In the genomic region with DNA sequence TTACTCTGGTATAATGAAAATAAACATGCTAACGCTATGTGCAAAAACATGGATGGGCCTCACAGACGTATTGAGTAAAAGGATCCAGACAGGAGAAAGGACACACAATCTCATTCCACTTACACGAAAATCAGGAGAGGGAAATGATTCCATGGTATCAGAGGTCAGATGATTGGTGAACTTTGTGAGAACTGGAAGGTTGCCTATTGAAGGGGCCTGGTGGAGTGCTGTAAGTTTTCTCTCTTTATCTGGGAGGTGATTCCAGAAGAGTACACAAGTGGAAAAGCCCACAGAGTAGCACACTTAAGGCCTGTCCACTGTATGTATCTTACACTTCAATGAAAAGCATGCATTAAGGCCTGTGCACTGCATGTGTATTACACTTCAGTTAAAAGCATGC, we compare ENCODE assay signal across 22 cellular contexts. TPM values are rescaled to one million over a fixed set of nuclear protein-coding genes. Genes with fewer than 3 reads are reported as not detected.
DNase-seq lines count a peak whose midpoint lies in the region; ATAC-seq and TF ChIP-seq lines count a peak whose summit lies in the region.
"Had no signal": no experiment of that assay in that cellular context is flagged by ENCODE, and none has a peak within 500 bp of the region (broad histone marks: within the 10 kb centered on the region; RNA-seq: fewer than 3 reads in every experiment).

No MANE protein-coding gene starts in this region.

- DNase-seq in EL, result peak; percentile 0
- DNase-seq in HEK293T (ENCODE audit: extremely low spot score), result peak; percentile 0
- DNase-seq in iPS-NIHi7 (ENCODE audit: extremely low spot score), result peak; percentile 0
- no peak for DNase-seq in testis
- DNase-seq in WTC11 (ENCODE audit: low spot score), result no peak
- DNase-seq in effector memory CD8-positive, alpha-beta T cell, result no peak
- DNase-seq: CD4-positive, alpha-beta T cell; KG1; MG63; NCI-H1105 treated with DMSO at 0.1 percent for 48 hours; NCI-H146; NCI-H1930; NCI-H2107; NCI-H524 treated with DMSO at 0.1 percent for 48 hours; NCI-H774 had no signal

- ATAC-seq in WTC11, result no peak
- ATAC-seq in effector memory CD8-positive, alpha-beta T cell (replicated peaks), result no peak
- ATAC-seq: GM12878, SK-N-SH treated with all-trans-retinoic acid at 6 μM for 48 hours had no signal

- CTCF ChIA-PET in HEK293T (lab: Yijun Ruan, JAX), result no interaction called here
- CTCF ChIA-PET in WTC11 (lab: Charles Lee), result no interaction called here

- no peaks in the 10 kb centered on the region for H3K4me1 Mint-ChIP-seq in WTC11
- H3K4me1 Mint-ChIP-seq in effector memory CD8-positive, alpha-beta T cell (ENCODE audit: low read depth in 2 of 2), result no peaks in the 10 kb centered on the region

- H3K27ac Mint-ChIP-seq in WTC11, result no peak overlapping the region
- H3K27ac Mint-ChIP-seq in effector memory CD8-positive, alpha-beta T cell, result no peak overlapping the region
- H3K27ac Mint-ChIP-seq: CD4-positive, alpha-beta T cell had no signal

- H3K36me3 ChIP-seq in skeletal muscle tissue (ENCODE audit: control insufficient read depth in 3 of 3, insufficient read depth in 3 of 3, low read length in 3 of 3) (peaks cover 0 to 8% (median 2%) of the 10 kb centered on the region in 3 donors), testis (ENCODE audit: low read depth, missing control alignments) (no peaks in the 10 kb centered on the region)
- H3K36me3 ChIP-seq: BLaER1 treated with 17β-estradiol and CSF1 and Interleukin-3, amounts not matched to agents 10 nM and 100 nM; MG63; SJCRH30 had no signal

- POLR2A ChIA-PET in HEK293T (lab: Yijun Ruan, JAX), result interaction anchor here (1.1 kb wide), 1 partner anchor 9 kb away, joined by 4 read pairs; a partner anchor contains a TSS
- POLR2A ChIA-PET in WTC11 (lab: Charles Lee), result no interaction called here

- H3K4me1 ChIP-seq in skeletal muscle tissue (ENCODE audit: control insufficient read depth in 3 of 3, insufficient read depth in 3 of 3, low read length in 3 of 3), result peaks cover 3 to 14% (median 13%) of the 10 kb centered on the region in 3 donors
- no peaks in the 10 kb centered on the region for H3K4me1 ChIP-seq in testis
- H3K4me1 ChIP-seq: BLaER1 treated with 17β-estradiol and CSF1 and Interleukin-3, amounts not matched to agents 10 nM and 100 nM; SJCRH30 had no signal

- TF ChIP-seq CTCF in testis (IDR thresholded peaks at IDR 0.05) (no peak), WTC11 (IDR thresholded peaks at IDR 0.05) (no peak)

- H3K4me3 ChIP-seq in skeletal muscle tissue (ENCODE audit: low read length in 3 of 3), result no peak overlapping the region
- H3K4me3 ChIP-seq in testis, result no peak overlapping the region
- H3K4me3 ChIP-seq: BLaER1 treated with 17β-estradiol and CSF1 and Interleukin-3, amounts not matched to agents 10 nM and 100 nM; GM12878; MG63; SJCRH30 had no signal

- H3K9me3 Mint-ChIP-seq in WTC11, result no peaks in the 10 kb centered on the region
- no peaks in the 10 kb centered on the region for H3K9me3 Mint-ChIP-seq in effector memory CD8-positive, alpha-beta T cell
- H3K9me3 Mint-ChIP-seq: CD4-positive, alpha-beta T cell had no signal

- H3K27ac ChIP-seq in skeletal muscle tissue (ENCODE audit: low read depth, low read length) (peak overlapping the region; percentile 64), testis (no peak overlapping the region)
- H3K27ac ChIP-seq: BLaER1 treated with 17β-estradiol and CSF1 and Interleukin-3, amounts not matched to agents 10 nM and 100 nM; SJCRH30 had no signal

- no peaks in the 10 kb centered on the region for H3K27me3 Mint-ChIP-seq in WTC11 (ENCODE audit: low read depth)
- H3K27me3 Mint-ChIP-seq in effector memory CD8-positive, alpha-beta T cell, result no peaks in the 10 kb centered on the region
- H3K27me3 Mint-ChIP-seq: CD4-positive, alpha-beta T cell had no signal

- H3K27me3 ChIP-seq in skeletal muscle tissue (ENCODE audit: control insufficient read depth in 3 of 3, insufficient read depth in 3 of 3, low read length in 3 of 3), result no peaks in the 10 kb centered on the region
- H3K27me3 ChIP-seq in testis, result no peaks in the 10 kb centered on the region
- H3K27me3 ChIP-seq: BLaER1 treated with 17β-estradiol and CSF1 and Interleukin-3, amounts not matched to agents 10 nM and 100 nM; MG63 had no signal

- H3K9me3 ChIP-seq in skeletal muscle tissue (ENCODE audit: control insufficient read depth in 3 of 3, low read length in 3 of 3) (no peaks in the 10 kb centered on the region), testis (no peaks in the 10 kb centered on the region)
- H3K9me3 ChIP-seq: BLaER1 treated with 17β-estradiol and CSF1 and Interleukin-3, amounts not matched to agents 10 nM and 100 nM; MG63; SJCRH30 had no signal

- intact Hi-C loops in testis (cut with DNase I; ENCODE audit: low total_unique reads), result no loop called here

- H3K36me3 Mint-ChIP-seq in WTC11, result no peaks in the 10 kb centered on the region
- no peaks in the 10 kb centered on the region for H3K36me3 Mint-ChIP-seq in effector memory CD8-positive, alpha-beta T cell (ENCODE audit: insufficient read depth)

- no peak for TF ChIP-seq POLR2A in testis (IDR thresholded peaks at IDR 0.05)

- H3K4me3 Mint-ChIP-seq in WTC11, result no peak overlapping the region
- no peak overlapping the region for H3K4me3 Mint-ChIP-seq in effector memory CD8-positive, alpha-beta T cell
- H3K4me3 Mint-ChIP-seq: CD4-positive, alpha-beta T cell had no signal

- H3K9ac ChIP-seq in skeletal muscle tissue (ENCODE audit: low read depth in 1 of 3, low read length in 3 of 3), result no peak overlapping the region
- H3K9ac ChIP-seq: BLaER1 treated with 17β-estradiol and CSF1 and Interleukin-3, amounts not matched to agents 10 nM and 100 nM had no signal

- 80 to 85% methylated on average over 3 of the region's 3 CpGs for WGBS in testis, 2 donors

TF ChIP-seq in HEK293T, 16 proteins besides CTCF, POLR2A, EP300 and RAD21:
- TF ChIP-seq L3MBTL2 (conservative IDR thresholded peaks at IDR 0.05), result no peak
- TF ChIP-seq CTBP1 (IDR thresholded peaks at IDR 0.05; ENCODE audit: borderline replicate concordance), result no peak
- no peak for TF ChIP-seq LEF1 (IDR thresholded peaks at IDR 0.05; ENCODE audit: borderline replicate concordance)
- no peak for TF ChIP-seq BHLHE40 (IDR thresholded peaks at IDR 0.05; ENCODE audit: borderline replicate concordance)
- TF ChIP-seq NFRKB (IDR thresholded peaks at IDR 0.05), result no peak
- TF ChIP-seq ZNF384 (IDR thresholded peaks at IDR 0.05), result no peak
- no peak for TF ChIP-seq FOXK2 (IDR thresholded peaks at IDR 0.05)
- no peak for TF ChIP-seq FOXM1 (IDR thresholded peaks at IDR 0.05; ENCODE audit: borderline replicate concordance)
- no peak for TF ChIP-seq SP1 (IDR thresholded peaks at IDR 0.05)
- no peak for TF ChIP-seq HDGF (IDR thresholded peaks at IDR 0.05; ENCODE audit: borderline replicate concordance)

TF ChIP-seq in WTC11, 78 proteins besides CTCF, POLR2A, EP300 and RAD21:
- no peak for TF ChIP-seq NR3C1 (CRISPR knock-in tag; conservative IDR thresholded peaks at IDR 0.05; ENCODE audit: low read depth)
- TF ChIP-seq, protein P1, sequence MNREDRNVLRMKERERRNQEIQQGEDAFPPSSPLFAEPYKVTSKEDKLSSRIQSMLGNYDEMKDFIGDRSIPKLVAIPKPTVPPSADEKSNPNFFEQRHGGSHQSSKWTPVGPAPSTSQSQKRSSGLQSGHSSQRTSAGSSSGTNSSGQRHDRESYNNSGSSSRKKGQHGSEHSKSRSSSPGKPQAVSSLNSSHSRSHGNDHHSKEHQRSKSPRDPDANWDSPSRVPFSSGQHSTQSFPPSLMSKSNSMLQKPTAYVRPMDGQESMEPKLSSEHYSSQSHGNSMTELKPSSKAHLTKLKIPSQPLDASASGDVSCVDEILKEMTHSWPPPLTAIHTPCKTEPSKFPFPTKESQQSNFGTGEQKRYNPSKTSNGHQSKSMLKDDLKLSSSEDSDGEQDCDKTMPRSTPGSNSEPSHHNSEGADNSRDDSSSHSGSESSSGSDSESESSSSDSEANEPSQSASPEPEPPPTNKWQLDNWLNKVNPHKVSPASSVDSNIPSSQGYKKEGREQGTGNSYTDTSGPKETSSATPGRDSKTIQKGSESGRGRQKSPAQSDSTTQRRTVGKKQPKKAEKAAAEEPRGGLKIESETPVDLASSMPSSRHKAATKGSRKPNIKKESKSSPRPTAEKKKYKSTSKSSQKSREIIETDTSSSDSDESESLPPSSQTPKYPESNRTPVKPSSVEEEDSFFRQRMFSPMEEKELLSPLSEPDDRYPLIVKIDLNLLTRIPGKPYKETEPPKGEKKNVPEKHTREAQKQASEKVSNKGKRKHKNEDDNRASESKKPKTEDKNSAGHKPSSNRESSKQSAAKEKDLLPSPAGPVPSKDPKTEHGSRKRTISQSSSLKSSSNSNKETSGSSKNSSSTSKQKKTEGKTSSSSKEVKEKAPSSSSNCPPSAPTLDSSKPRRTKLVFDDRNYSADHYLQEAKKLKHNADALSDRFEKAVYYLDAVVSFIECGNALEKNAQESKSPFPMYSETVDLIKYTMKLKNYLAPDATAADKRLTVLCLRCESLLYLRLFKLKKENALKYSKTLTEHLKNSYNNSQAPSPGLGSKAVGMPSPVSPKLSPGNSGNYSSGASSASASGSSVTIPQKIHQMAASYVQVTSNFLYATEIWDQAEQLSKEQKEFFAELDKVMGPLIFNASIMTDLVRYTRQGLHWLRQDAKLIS (CRISPR knock-in tag; IDR thresholded peaks at IDR 0.05; ENCODE audit: borderline replicate concordance), result no peak
- no peak for TF ChIP-seq RELA (CRISPR knock-in tag; IDR thresholded peaks at IDR 0.05; ENCODE audit: borderline replicate concordance)
- no peak for TF ChIP-seq MYBL2 (CRISPR knock-in tag; IDR thresholded peaks at IDR 0.05)
- no peak for TF ChIP-seq EMX1 (CRISPR knock-in tag; IDR thresholded peaks at IDR 0.05)
- no peak for TF ChIP-seq ZNF423 (CRISPR knock-in tag; IDR thresholded peaks at IDR 0.05)
- no peak for TF ChIP-seq ZNF219 (CRISPR knock-in tag; IDR thresholded peaks at IDR 0.05; ENCODE audit: borderline replicate concordance)

RNA-seq across cellular contexts. Expression of a gene that starts 9.6 kb away (rescaled TPM):
- total RNA-seq in skeletal muscle tissue (32.9 TPM), testis (100 to 1,000 TPM in 1 of 2 donors, 10 to 100 TPM in 1; 83.2 to 131 TPM), WTC11 (2021) (12.9 to 15.4 TPM (median 15.3 TPM) in 3 replicates)
- 68.0 TPM for polyA plus RNA-seq in testis (ENCODE audit: insufficient read depth, low read depth, low replicate concordance)

RNA-seq across cellular contexts. Expression of a gene that starts 10.2 kb away (rescaled TPM):
- total RNA-seq in skeletal muscle tissue (16.7 TPM), testis (not detected), WTC11 (2021) (not detected in 3 replicates)
- polyA plus RNA-seq in testis (ENCODE audit: insufficient read depth, low read depth, low replicate concordance), result not detected
- total RNA-seq: SJCRH30 had no signal

RNA-seq across cellular contexts. Expression of a gene that starts 21.6 kb away (rescaled TPM):
- 10.4 TPM for total RNA-seq in skeletal muscle tissue
- 10 to 100 TPM; 58.6 to 61.8 TPM for total RNA-seq in testis
- polyA plus RNA-seq in testis (ENCODE audit: insufficient read depth, low read depth, low replicate concordance), result 42.0 TPM
- 16.4 to 18.1 TPM (median 16.7 TPM) in 3 replicates for total RNA-seq in WTC11 (2021)

RNA-seq across cellular contexts. Expression of a gene that starts 34.6 kb away (rescaled TPM):
- total RNA-seq in skeletal muscle tissue (11.5 TPM), testis (1 to 10 TPM; 5.5 to 6.5 TPM), WTC11 (2021) (0.09 to 0.16 TPM (median 0.11 TPM) in 3 replicates)
- polyA plus RNA-seq in testis (ENCODE audit: insufficient read depth, low read depth, low replicate concordance), result 10.6 TPM
- total RNA-seq: Daoy, HT1080 had no signal

RNA-seq across cellular contexts. Expression of a gene that starts 57.8 kb away (rescaled TPM):
- total RNA-seq in skeletal muscle tissue (34.4 TPM), testis (10 to 100 TPM; 54.4 to 54.5 TPM), WTC11 (2021) (51.8 to 79.8 TPM (median 60.0 TPM) in 3 replicates)
- 35.0 TPM for polyA plus RNA-seq in testis (ENCODE audit: insufficient read depth, low read depth, low replicate concordance)

Comparison
In these comparisons a context has a peak if more than half of its experiments do, and no peak if none do; other contexts are left out.
1. DNase-seq: peak in EL (single experiment), HEK293T (single experiment) and iPS-NIHi7 (single experiment); none in testis (single experiment), WTC11 (single experiment) and effector memory CD8-positive, alpha-beta T cell (0 of 3).
2. RNA of a gene that starts 10.2 kb away (total RNA-seq): 16.7 TPM in skeletal muscle tissue (single experiment); not detected in WTC11 and not detected in testis; every median in the first group is over 10 times any median in the second.